ENCODE assay signal across 25 cellular contexts in the genomic region with DNA sequence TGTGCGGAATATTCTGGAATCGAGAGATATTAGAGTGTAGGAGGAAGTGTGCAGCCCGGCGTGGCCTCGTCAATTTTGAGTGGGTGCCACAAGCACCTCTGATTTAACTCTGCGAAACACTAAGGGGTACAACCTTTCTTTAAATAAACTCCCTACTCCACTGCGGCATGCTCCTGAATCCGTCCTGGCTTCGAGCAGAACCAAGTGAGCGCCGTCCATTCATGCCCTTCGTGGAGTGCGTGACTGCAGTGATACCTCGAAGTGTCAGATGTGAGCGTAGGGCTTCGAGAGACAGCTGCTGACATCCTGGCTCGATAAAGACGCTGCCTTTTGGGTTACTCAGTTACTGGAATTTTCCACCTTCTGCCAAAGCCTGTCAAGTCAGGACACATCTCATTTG.
"Had no signal": no experiment of that assay in that cellular context is flagged by ENCODE, and none has a peak within 500 bp of the region (broad histone marks: within the 10 kb centered on the region; RNA-seq: fewer than 3 reads in every experiment).

No MANE protein-coding gene starts in this region.

- H3K4me3 ChIP-seq: left lung, lower lobe of right lung, mucosa of descending colon, ovary, prostate gland, spleen, suprapubic skin, tibial nerve, uterus had no signal

- H3K27ac ChIP-seq: left lung, lower lobe of right lung, ovary, prostate gland, spleen, suprapubic skin, tibial nerve, uterus had no signal

- H3K4me1 Mint-ChIP-seq: immature natural killer cell; naive thymus-derived CD4-positive, alpha-beta T cell; stimulated activated effector memory CD8-positive, alpha-beta T cell treated with anti-CD3 and anti-CD28 coated beads, Interleukin-12 subunit alpha, Interleukin-12 subunit beta, amount 100 ng/mL, for 72 hours had no signal

- H3K4me1 ChIP-seq: left lung, lower lobe of right lung, prostate gland, spleen, suprapubic skin, tibial nerve, uterus had no signal

- H3K9me3 ChIP-seq: left lung, lower lobe of right lung, mucosa of descending colon, ovary, prostate gland, suprapubic skin, uterus had no signal

- H3K9me3 Mint-ChIP-seq: immature natural killer cell; natural killer cell treated with Interleukin-12 subunit alpha and Interleukin-12 subunit beta and Interleukin-15 and Interleukin-18, amount 100 ng/mL, for 72 hours; type B pancreatic cell had no signal

- H3K36me3 ChIP-seq: left lung, lower lobe of right lung, ovary, prostate gland, spleen, suprapubic skin, tibial nerve, uterus had no signal

- H3K36me3 Mint-ChIP-seq: immature natural killer cell; naive thymus-derived CD4-positive, alpha-beta T cell; natural killer cell treated with Interleukin-12 subunit alpha and Interleukin-12 subunit beta and Interleukin-15 and Interleukin-18, amount 100 ng/mL, for 72 hours; stimulated activated effector memory CD8-positive, alpha-beta T cell treated with anti-CD3 and anti-CD28 coated beads, Interleukin-12 subunit alpha, Interleukin-12 subunit beta, amount 100 ng/mL, for 72 hours had no signal

- H3K4me3 Mint-ChIP-seq: immature natural killer cell; naive thymus-derived CD4-positive, alpha-beta T cell; natural killer cell treated with Interleukin-12 subunit alpha and Interleukin-12 subunit beta and Interleukin-15 and Interleukin-18, amount 100 ng/mL, for 72 hours; stimulated activated effector memory CD8-positive, alpha-beta T cell treated with anti-CD3 and anti-CD28 coated beads, Interleukin-12 subunit alpha, Interleukin-12 subunit beta, amount 100 ng/mL, for 72 hours; stimulated activated naive CD8-positive, alpha-beta T cell treated with anti-CD3 and anti-CD28 coated beads, Interleukin-15, Interleukin-2, amounts not matched to agents 100 ng/mL and 50 ng/mL, for 24 hours; type B pancreatic cell had no signal

- H3K27ac Mint-ChIP-seq: immature natural killer cell; naive thymus-derived CD4-positive, alpha-beta T cell; natural killer cell treated with Interleukin-12 subunit alpha and Interleukin-12 subunit beta and Interleukin-15 and Interleukin-18, amount 100 ng/mL, for 72 hours; stimulated activated effector memory CD8-positive, alpha-beta T cell treated with anti-CD3 and anti-CD28 coated beads, Interleukin-12 subunit alpha, Interleukin-12 subunit beta, amount 100 ng/mL, for 72 hours; stimulated activated naive CD8-positive, alpha-beta T cell treated with anti-CD3 and anti-CD28 coated beads, Interleukin-15, Interleukin-2, amounts not matched to agents 100 ng/mL and 50 ng/mL, for 24 hours; type B pancreatic cell had no signal

- H3K27me3 ChIP-seq: ovary, tibial nerve had no signal

- DNase-seq: hypothalamus; immature natural killer cell; kidney; left colon; left lung; lower lobe of right lung; mesendoderm; midbrain; mucosa of descending colon; naive thymus-derived CD4-positive, alpha-beta T cell; ovary; retina; right cardiac atrium; small intestine; spleen; stimulated activated CD4-positive, alpha-beta T cell treated with anti-CD3 and anti-CD28 coated beads, Interleukin-4, amount 100 ng/mL, for 24 hours; stimulated activated naive CD4-positive, alpha-beta T cell; uterus had no signal
